ENCODE assay signal across 8 cellular contexts in the genomic region with DNA sequence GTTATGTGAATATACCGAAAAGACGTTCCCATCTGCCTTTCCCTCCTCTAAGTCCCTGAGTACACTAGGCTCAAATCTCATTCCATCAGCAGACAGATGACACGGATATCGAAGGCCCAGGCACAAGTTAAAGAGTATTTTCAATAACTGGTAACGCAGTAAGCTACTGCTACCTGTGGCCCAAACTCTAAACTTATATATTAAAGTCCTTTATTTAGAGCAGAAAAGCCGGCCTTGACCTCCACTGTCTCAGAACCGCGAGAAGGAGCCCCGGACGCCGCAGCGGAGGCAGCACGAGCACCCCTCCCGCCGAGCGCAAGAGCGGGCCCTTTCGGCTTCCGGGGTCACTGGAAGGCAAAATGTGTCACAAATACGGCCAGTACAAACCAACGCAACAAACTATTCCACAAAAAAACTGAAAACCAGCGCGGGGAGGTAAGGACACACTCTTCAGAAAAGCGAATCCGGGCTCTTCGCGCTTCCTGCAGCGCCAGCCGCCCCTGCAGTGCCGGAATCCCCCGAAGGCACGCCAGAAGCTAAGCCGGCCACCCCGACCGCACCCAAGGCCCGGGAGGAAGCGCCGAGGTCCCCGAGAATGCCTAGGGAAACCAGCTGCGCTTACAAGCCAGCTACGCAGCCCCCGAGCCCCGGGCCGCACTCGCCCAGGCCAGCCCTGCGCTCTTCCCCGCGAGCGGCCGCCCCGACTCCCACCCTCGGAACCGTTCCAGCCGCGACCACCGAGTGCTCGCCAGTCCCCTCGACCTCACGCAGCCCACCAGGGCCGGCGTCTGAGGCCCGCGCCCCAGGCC. TPM values are rescaled to one million over a fixed set of nuclear protein-coding genes. Genes with fewer than 3 reads are reported as not detected.
DNase-seq lines count a peak whose midpoint lies in the region; ATAC-seq and TF ChIP-seq lines count a peak whose summit lies in the region.

No MANE protein-coding gene starts in this region.

- peaks cover 33% of the 10 kb centered on the region for H3K36me3 Mint-ChIP-seq in activated CD8-positive, alpha-beta T cell treated with anti-CD3 and anti-CD28 coated beads, Interleukin-2, amount 10 ng/mL, durations not matched to agents 7 days and 5 days (ENCODE audit: low read depth)
- H3K36me3 Mint-ChIP-seq in natural killer cell, result no peaks in the 10 kb centered on the region

- peak; percentile 9 for ATAC-seq in GM21825 (IDR thresholded peaks at IDR 0.05; ENCODE audit: unreplicated experiment)
- peak; percentile 7 for ATAC-seq in activated CD8-positive, alpha-beta T cell treated with anti-CD3 and anti-CD28 coated beads, Interleukin-2, amount 10 ng/mL, durations not matched to agents 7 days and 5 days
- ATAC-seq in natural killer cell, result peak; percentile 18 to 42 (median 36)

- no peaks in the 10 kb centered on the region for H3K9me3 Mint-ChIP-seq in activated CD8-positive, alpha-beta T cell treated with anti-CD3 and anti-CD28 coated beads, Interleukin-2, amount 10 ng/mL, durations not matched to agents 7 days and 5 days (ENCODE audit: insufficient read depth)
- H3K9me3 Mint-ChIP-seq in natural killer cell, result no peaks in the 10 kb centered on the region

- no peaks in the 10 kb centered on the region for H3K27me3 ChIP-seq in vagina

- CTCF ChIA-PET in activated CD8-positive, alpha-beta T cell treated with anti-CD3 and anti-CD28 coated beads, Interleukin-2, amount 10 ng/mL, durations not matched to agents 7 days and 5 days (lab: Charles Lee), result interaction anchor here (1.3 to 13.5 kb wide), 5 partner anchors 10 to 103 kb away, joined by 3 to 182 read pairs (median 15); partner anchors contain the start of gene GID8

- DNase-seq in EL, result peak; percentile 45
- no peak for DNase-seq in LNCaP clone FGC (ENCODE audit: low read depth)
- peak; percentile 69 for DNase-seq in activated CD8-positive, alpha-beta T cell treated with anti-CD3 and anti-CD28 coated beads, Interleukin-2, amount 10 ng/mL, durations not matched to agents 7 days and 5 days
- no peak for DNase-seq in epithelial cell of proximal tubule (ENCODE audit: low read depth)
- DNase-seq in natural killer cell, result peak; percentile 61
- no peak for DNase-seq in vagina (ENCODE audit: extremely low spot score in 2 of 2)
- no peak for DNase-seq in T1000 (lab: John Stamatoyannopoulos, UW)

- TF ChIP-seq CTCF in LNCaP clone FGC (IDR thresholded peaks at IDR 0.05; ENCODE audit: control insufficient read depth, extremely low read depth, insufficient read depth) (no peak), epithelial cell of proximal tubule (conservative IDR thresholded peaks at IDR 0.05; ENCODE audit: low read depth, low read length) (no peak), natural killer cell (IDR thresholded peaks at IDR 0.05) (no peak), vagina (IDR thresholded peaks at IDR 0.05) (no peak)

- no peaks in the 10 kb centered on the region for H3K27me3 Mint-ChIP-seq in activated CD8-positive, alpha-beta T cell treated with anti-CD3 and anti-CD28 coated beads, Interleukin-2, amount 10 ng/mL, durations not matched to agents 7 days and 5 days (ENCODE audit: low read depth)
- no peaks in the 10 kb centered on the region for H3K27me3 Mint-ChIP-seq in natural killer cell (ENCODE audit: low read depth in 2 of 2)

- H3K27ac Mint-ChIP-seq in activated CD8-positive, alpha-beta T cell treated with anti-CD3 and anti-CD28 coated beads, Interleukin-2, amount 10 ng/mL, durations not matched to agents 7 days and 5 days, result peak overlapping the region; percentile 96
- peak overlapping the region; percentile 95 to 97 for H3K27ac Mint-ChIP-seq in natural killer cell

- H3K27ac ChIP-seq in vagina, result peak overlapping the region; percentile 96

- TF ChIP-seq POLR2A in vagina (IDR thresholded peaks at IDR 0.05), result no peak

- H3K4me1 Mint-ChIP-seq in activated CD8-positive, alpha-beta T cell treated with anti-CD3 and anti-CD28 coated beads, Interleukin-2, amount 10 ng/mL, durations not matched to agents 7 days and 5 days (ENCODE audit: low read depth), result peaks cover 73% of the 10 kb centered on the region
- peaks cover 58 to 74% of the 10 kb centered on the region in 2 donors for H3K4me1 Mint-ChIP-seq in natural killer cell

- no peaks in the 10 kb centered on the region for H3K36me3 ChIP-seq in vagina

- intact Hi-C loops in natural killer cell (cut with micrococcal nuclease) (loop anchor here (1.0 to 5.0 kb wide), 3 partner anchors 12 to 63 kb away; partner anchors contain the start of gene TCFL5), vagina (cut with DNase I) (no loop called here)

- H3K4me3 Mint-ChIP-seq in activated CD8-positive, alpha-beta T cell treated with anti-CD3 and anti-CD28 coated beads, Interleukin-2, amount 10 ng/mL, durations not matched to agents 7 days and 5 days, result peak overlapping the region; percentile 84
- peak overlapping the region; percentile 97 for H3K4me3 Mint-ChIP-seq in natural killer cell

- peaks cover 80% of the 10 kb centered on the region for H3K4me1 ChIP-seq in vagina

- H3K4me3 ChIP-seq in LNCaP clone FGC (ENCODE audit: low read depth, low read length) (peak overlapping the region; percentile 93), epithelial cell of proximal tubule (ENCODE audit: low read depth, low read length) (peak overlapping the region; percentile 92), vagina (peak overlapping the region; percentile 75 to 96)

- POLR2A ChIA-PET in activated CD8-positive, alpha-beta T cell treated with anti-CD3 and anti-CD28 coated beads, Interleukin-2, amount 10 ng/mL, durations not matched to agents 7 days and 5 days (lab: Charles Lee), result interaction anchor here (1.1 to 7.2 kb wide), 9 partner anchors 11 to 38 kb away, joined by 4 to 82 read pairs (median 5); partner anchors contain the start of genes GID8 and SLC17A9

- no peaks in the 10 kb centered on the region for H3K9me3 ChIP-seq in vagina

RNA-seq across cellular contexts. Expression of gene DIDO1, which starts 0.7 kb away (rescaled TPM):
- 10 to 100 TPM; 69.6 to 74.0 TPM for total RNA-seq in activated CD8-positive, alpha-beta T cell treated with anti-CD3 and anti-CD28 coated beads, Interleukin-2, amount 10 ng/mL, durations not matched to agents 7 days and 5 days
- total RNA-seq in epithelial cell of proximal tubule, result 26.9 and 32.3 TPM in 2 replicates
- total RNA-seq in natural killer cell, result 100 to 1,000 TPM in 1 of 3 donors, 10 to 100 TPM in 2; 79.5 to 116 (median 83.4) TPM
- 58.7 TPM for total RNA-seq in vagina

RNA-seq across cellular contexts. Expression of gene GID8, which starts 12.3 kb away (rescaled TPM):
- total RNA-seq in activated CD8-positive, alpha-beta T cell treated with anti-CD3 and anti-CD28 coated beads, Interleukin-2, amount 10 ng/mL, durations not matched to agents 7 days and 5 days, result 10 to 100 TPM; 37.3 to 39.7 TPM
- total RNA-seq in epithelial cell of proximal tubule, result 23.2 and 23.6 TPM in 2 replicates
- 10 to 100 TPM; 45.1 to 60.1 (median 53.1) TPM for total RNA-seq in natural killer cell
- total RNA-seq in vagina, result 30.2 TPM

RNA-seq across cellular contexts. Expression of gene SLC17A9, which starts 26.9 kb away (rescaled TPM):
- 10 to 100 TPM; 57.8 to 69.7 TPM for total RNA-seq in activated CD8-positive, alpha-beta T cell treated with anti-CD3 and anti-CD28 coated beads, Interleukin-2, amount 10 ng/mL, durations not matched to agents 7 days and 5 days
- 17.4 and 19.5 TPM in 2 replicates for total RNA-seq in epithelial cell of proximal tubule
- total RNA-seq in natural killer cell, result 10 to 100 TPM; 22.3 to 24.0 (median 23.8) TPM
- total RNA-seq in vagina, result 2.5 TPM

Comparison
In these comparisons a context has a peak if more than half of its experiments do, and no peak if none do; other contexts are left out.
1. DNase-seq: peak in EL (single experiment), activated CD8-positive, alpha-beta T cell treated with anti-CD3 and anti-CD28 coated beads, Interleukin-2, amount 10 ng/mL, durations not matched to agents 7 days and 5 days (single experiment) and natural killer cell (single experiment); none in LNCaP clone FGC (single experiment), epithelial cell of proximal tubule (single experiment), vagina (0 of 2) and T1000 (single experiment).
2. Peak in every context shown above with its lines, with median percentiles within 50 percentile points of each other: ATAC-seq and H3K4me3 ChIP-seq.